Comparison of ENCODE assay signal across 1 cellular context in genomic region chr17:66343531-66344078, GRCh38.
TF ChIP-seq lines count a peak whose summit lies in the region.

No MANE protein-coding gene starts in this region.

TF ChIP-seq in K562, 482 proteins besides CTCF, POLR2A, EP300 and RAD21 (continued from another document and continues in another):
- peak; percentile 94 for TF ChIP-seq PKNOX1 (IDR thresholded peaks at IDR 0.05)
- peak; percentile 84 for TF ChIP-seq TEAD4 (IDR thresholded peaks at IDR 0.05; ENCODE audit: low read length)
- no peak for TF ChIP-seq TEAD4 (CRISPR knock-in tag; IDR thresholded peaks at IDR 0.05; ENCODE audit: borderline replicate concordance)
- TF ChIP-seq JUNB (CRISPR knock-in tag; conservative IDR thresholded peaks at IDR 0.05): no peak
- peak; percentile 99 for TF ChIP-seq CEBPB (tag; IDR thresholded peaks at IDR 0.05)
- peak; percentile 30 to 76; a peak in 3 of 4 replicates for TF ChIP-seq MNT (conservative IDR thresholded peaks at IDR 0.05)
- peak in 1 of 3 experiments; percentile 49 for TF ChIP-seq YY1 (IDR thresholded peaks at IDR 0.05; ENCODE audit: borderline replicate concordance in 1 of 3, control insufficient read depth in 1 of 3, extremely low read depth in 1 of 3, insufficient read depth in 3 of 3, insufficient read length in 1 of 3, insufficient replicate concordance in 2 of 3, low read depth in 1 of 3, low read length in 2 of 3)
- TF ChIP-seq ZNF143 (CRISPR knock-in tag; IDR thresholded peaks at IDR 0.05): no peak
- TF ChIP-seq MLLT1 (IDR thresholded peaks at IDR 0.05): peak in 1 of 2 experiments; percentile 79; a peak in 2 of 4 replicates
- peak; percentile 56; the same call in 1 of the 2 replicates for TF ChIP-seq NFIC (IDR thresholded peaks at IDR 0.05)
- peak; percentile 49; the same call in 1 of the 2 replicates for TF ChIP-seq BCOR (IDR thresholded peaks at IDR 0.05)
- TF ChIP-seq ZNF766 (CRISPR knock-in tag; conservative IDR thresholded peaks at IDR 0.05): peak; percentile 59; the same call in 1 of the 2 replicates
- TF ChIP-seq ZNF239 (CRISPR knock-in tag; IDR thresholded peaks at IDR 0.05): no peak
- peak; percentile 65 for TF ChIP-seq MAFK (IDR thresholded peaks at IDR 0.05; ENCODE audit: low read length)
- TF ChIP-seq TBL1XR1 (IDR thresholded peaks at IDR 0.05; ENCODE audit: low read length in 2 of 2): peak; percentile 79 to 95; a peak in 3 of 4 replicates
- no peak for TF ChIP-seq NFYB (IDR thresholded peaks at IDR 0.05; ENCODE audit: extremely low read depth, insufficient read length)
- TF ChIP-seq ETV6 (IDR thresholded peaks at IDR 0.05; ENCODE audit: borderline replicate concordance in 1 of 2, low read depth in 2 of 2, low read length in 1 of 2): no peak
- no peak for TF ChIP-seq ETV6 (CRISPR knock-in tag; IDR thresholded peaks at IDR 0.05; ENCODE audit: borderline replicate concordance)
- no peak for TF ChIP-seq HNRNPH1 (optimal IDR thresholded peaks at IDR 0.05; ENCODE audit: low read depth, low read length)
- peak in 1 of 2 experiments; percentile 73; a peak in 2 of 4 replicates for TF ChIP-seq ZMIZ1 (IDR thresholded peaks at IDR 0.05; ENCODE audit: low read depth in 2 of 2, low read length in 2 of 2)
- 0 out of 2 replicates have a peak, but pooled peaks have one; percentile 22 for TF ChIP-seq FOXA1 (IDR thresholded peaks at IDR 0.05; ENCODE audit: borderline replicate concordance)
- TF ChIP-seq ZBTB5 (IDR thresholded peaks at IDR 0.05): no peak
- TF ChIP-seq MAFG (tag; conservative IDR thresholded peaks at IDR 0.05): peak; percentile 81
- no peak for TF ChIP-seq ZNF217 (CRISPR knock-in tag; IDR thresholded peaks at IDR 0.05)
- peak; percentile 95 for TF ChIP-seq MEIS2 (IDR thresholded peaks at IDR 0.05; ENCODE audit: partially characterized antibody)
- peak; percentile 70; the same call in 1 of the 2 replicates for TF ChIP-seq MEF2D (tag; conservative IDR thresholded peaks at IDR 0.05; ENCODE audit: low read depth)
- 0 out of 2 replicates have a peak, but pooled peaks have one; percentile 39 for TF ChIP-seq HES1 (IDR thresholded peaks at IDR 0.05; ENCODE audit: low read depth)
- TF ChIP-seq CLOCK (CRISPR knock-in tag; IDR thresholded peaks at IDR 0.05; ENCODE audit: borderline replicate concordance): no peak
- peak; percentile 51; the same call in 1 of the 2 replicates for TF ChIP-seq TRIM28 (IDR thresholded peaks at IDR 0.05)
- TF ChIP-seq HDAC8 (tag; IDR thresholded peaks at IDR 0.05): no peak
- no peak for TF ChIP-seq ATF1 (CRISPR knock-in tag; IDR thresholded peaks at IDR 0.05)
- TF ChIP-seq ATF1 (tag; IDR thresholded peaks at IDR 0.05): peak; percentile 61; the same call in 1 of the 2 replicates
- peak; percentile 18; the same call in 1 of the 2 replicates for TF ChIP-seq KAT7 (CRISPR knock-in tag; IDR thresholded peaks at IDR 0.05; ENCODE audit: borderline replicate concordance)
- TF ChIP-seq JUN (IDR thresholded peaks at IDR 0.05; ENCODE audit: borderline replicate concordance, low read depth, low read length): peak; percentile 87
- no peak for TF ChIP-seq JUN (CRISPR knock-in tag; IDR thresholded peaks at IDR 0.05; ENCODE audit: borderline replicate concordance)
- no peak for TF ChIP-seq NCOA4 (IDR thresholded peaks at IDR 0.05; ENCODE audit: partially characterized antibody)
- peak; percentile 92 for TF ChIP-seq HMBOX1 (IDR thresholded peaks at IDR 0.05)
- peak; percentile 91 to 96 for TF ChIP-seq KDM1A (IDR thresholded peaks at IDR 0.05)
- TF ChIP-seq RNF2 (IDR thresholded peaks at IDR 0.05): peak; percentile 75
- TF ChIP-seq MBD2 (IDR thresholded peaks at IDR 0.05; ENCODE audit: borderline replicate concordance, low read depth): peak; percentile 38; the same call in 1 of the 2 replicates
- TF ChIP-seq ZNF583 (CRISPR knock-in tag; IDR thresholded peaks at IDR 0.05): no peak
- TF ChIP-seq ASH1L (IDR thresholded peaks at IDR 0.05; ENCODE audit: borderline replicate concordance, low read depth, partially characterized antibody): no peak
- peak; percentile 83 for TF ChIP-seq ZNF316 (IDR thresholded peaks at IDR 0.05)
- peak; percentile 66; the same call in 1 of the 2 replicates for TF ChIP-seq MTA3 (IDR thresholded peaks at IDR 0.05; ENCODE audit: borderline replicate concordance)
- TF ChIP-seq RFX5 (IDR thresholded peaks at IDR 0.05; ENCODE audit: low read depth, low read length): no peak
- TF ChIP-seq GABPA (tag; conservative IDR thresholded peaks at IDR 0.05; ENCODE audit: low read depth): no peak
- peak; percentile 97 for TF ChIP-seq JUND (IDR thresholded peaks at IDR 0.05; ENCODE audit: borderline replicate concordance, low read depth, low read length)
- TF ChIP-seq JUND (tag; IDR thresholded peaks at IDR 0.05; ENCODE audit: borderline replicate concordance, low read depth, low read length): peak; percentile 95; the same call in 2 of the 3 replicates
- TF ChIP-seq SMARCE1 (IDR thresholded peaks at IDR 0.05): peak; percentile 96
- no peak for TF ChIP-seq FIP1L1 (IDR thresholded peaks at IDR 0.05; ENCODE audit: low read depth, low read length, poor library complexity, severe bottlenecking)
- peak; percentile 95 for TF ChIP-seq MITF (IDR thresholded peaks at IDR 0.05)
